Comparison of ENCODE assay signal across 14 cellular contexts in genomic region chr5:53090229-53090628, GRCh38.
"Had no signal": no experiment of that assay in that cellular context is flagged by ENCODE, and none has a peak within 500 bp of the region (broad histone marks: within the 10 kb centered on the region; RNA-seq: fewer than 3 reads in every experiment).

No MANE protein-coding gene starts in this region.

- H3K27me3 Mint-ChIP-seq: memory B cell; progenitor cell of endocrine pancreas; stimulated activated naive B cell treated with anti-CD40 and anti-IgM and Interleukin-4, amounts not matched to agents 10 μg/mL and 1 μg/mL and 100 μg/mL, for 72 hours had no signal

- DNase-seq: activated naive CD4-positive, alpha-beta T cell; body of pancreas; effector memory CD4-positive, alpha-beta T cell; gastrocnemius medialis; islet precursor cell; occipital lobe; right cardiac atrium; small intestine; stimulated activated naive B cell treated with anti-CD40 and anti-IgM and Interleukin-4, amounts not matched to agents 10 μg/mL and 1 μg/mL and 100 μg/mL, for 72 hours had no signal

- H3K9me3 Mint-ChIP-seq: memory B cell; nephron; stimulated activated naive B cell treated with anti-CD40 and anti-IgM and Interleukin-4, amounts not matched to agents 10 μg/mL and 1 μg/mL and 100 μg/mL, for 72 hours had no signal

- H3K27me3 ChIP-seq: body of pancreas, gastrocnemius medialis had no signal

- H3K9me3 ChIP-seq: body of pancreas, gastrocnemius medialis had no signal

- H3K36me3 Mint-ChIP-seq: memory B cell; stimulated activated naive B cell treated with anti-CD40 and anti-IgM and Interleukin-4, amounts not matched to agents 10 μg/mL and 1 μg/mL and 100 μg/mL, for 72 hours had no signal

- H3K4me3 ChIP-seq: body of pancreas, gastrocnemius medialis, SK-N-MC had no signal

- ATAC-seq: body of pancreas; gastrocnemius medialis; left lobe of liver; right cardiac atrium; stimulated activated naive B cell treated with anti-CD40 and anti-IgM and Interleukin-4, amounts not matched to agents 10 μg/mL and 1 μg/mL and 100 μg/mL, for 72 hours had no signal

- H3K27ac ChIP-seq: body of pancreas, gastrocnemius medialis, SK-N-MC had no signal

- H3K4me3 Mint-ChIP-seq: memory B cell; nephron; stimulated activated naive B cell treated with anti-CD40 and anti-IgM and Interleukin-4, amounts not matched to agents 10 μg/mL and 1 μg/mL and 100 μg/mL, for 72 hours had no signal

- H3K4me1 ChIP-seq: gastrocnemius medialis had no signal

- H3K27ac Mint-ChIP-seq: memory B cell; progenitor cell of endocrine pancreas; stimulated activated naive B cell treated with anti-CD40 and anti-IgM and Interleukin-4, amounts not matched to agents 10 μg/mL and 1 μg/mL and 100 μg/mL, for 72 hours had no signal

- H3K36me3 ChIP-seq: gastrocnemius medialis had no signal
